Comparison of ENCODE assay signal across 8 cellular contexts in genomic region chr6:75208564-75209431, GRCh38. TPM values are rescaled to one million over a fixed set of nuclear protein-coding genes. Genes with fewer than 3 reads are reported as not detected.
DNase-seq lines count a peak whose midpoint lies in the region; ATAC-seq and TF ChIP-seq lines count a peak whose summit lies in the region.

No MANE protein-coding gene starts in this region.

- POLR2A ChIA-PET in HEK293T (lab: Yijun Ruan, JAX) = no interaction called here

- H3K9me2 ChIP-seq in MM.1S (replicated peaks; ENCODE audit: insufficient read depth, low read length) = no peaks in the 10 kb centered on the region

- no peaks in the 10 kb centered on the region for H3K36me3 ChIP-seq in MM.1S (replicated peaks; ENCODE audit: insufficient read depth, low read length)
- no peaks in the 10 kb centered on the region for H3K36me3 ChIP-seq in aorta (ENCODE audit: control insufficient read depth in 1 of 2, insufficient read depth in 2 of 2, low read length in 1 of 2)

- peak overlapping the region; percentile 86 for H2AFZ ChIP-seq in MM.1S (ENCODE audit: low read length)

- peaks cover 29% of the 10 kb centered on the region for H3K27me3 ChIP-seq in MM.1S (replicated peaks; ENCODE audit: insufficient read depth, low read length)
- H3K27me3 ChIP-seq in aorta (ENCODE audit: control insufficient read depth in 1 of 2, insufficient read depth in 2 of 2, low read length in 1 of 2) = no peaks in the 10 kb centered on the region

- H3K4me3 ChIP-seq in MM.1S (ENCODE audit: low read length) = peak overlapping the region; percentile 60
- no peak overlapping the region for H3K4me3 ChIP-seq in aorta (ENCODE audit: low read length in 2 of 2)

- peaks cover 4% of the 10 kb centered on the region; the same call in 1 of the 2 replicates for H3K4me1 ChIP-seq in MM.1S (ENCODE audit: low read length)
- no peaks in the 10 kb centered on the region for H3K4me1 ChIP-seq in aorta (ENCODE audit: control insufficient read depth in 1 of 2, insufficient read depth in 2 of 2, low read length in 2 of 2)

- peak; percentile 87 for ATAC-seq in SK-N-SH treated with all-trans-retinoic acid at 6 μM for 48 hours
- peak; percentile 83 to 85 for ATAC-seq in activated naive CD4-positive, alpha-beta T cell treated with anti-CD3 and anti-CD28 coated beads, Interleukin-2, amount 50 U/mL, for 72 hours
- ATAC-seq in aorta (ENCODE audit: low FRiP score) = peak; percentile 81

- peak overlapping the region; percentile 16; the same call in 1 of the 2 replicates for H3K9ac ChIP-seq in MM.1S (ENCODE audit: low read length)

- peak overlapping the region; percentile 94 for H3K4me2 ChIP-seq in MM.1S (ENCODE audit: low read depth, low read length)

- no peaks in the 10 kb centered on the region for H3K79me2 ChIP-seq in MM.1S (ENCODE audit: low read length)

- H3K27ac Mint-ChIP-seq in activated naive CD4-positive, alpha-beta T cell treated with anti-CD3 and anti-CD28 coated beads, Interleukin-2, amount 50 U/mL, for 72 hours = no peak overlapping the region

- peaks cover 0 to 15% of the 10 kb centered on the region in 2 donors for H3K36me3 Mint-ChIP-seq in activated naive CD4-positive, alpha-beta T cell treated with anti-CD3 and anti-CD28 coated beads, Interleukin-2, amount 50 U/mL, for 72 hours

- H3K9me3 ChIP-seq in MM.1S (replicated peaks; ENCODE audit: insufficient read depth, low read length) = no peaks in the 10 kb centered on the region
- H3K9me3 ChIP-seq in aorta (ENCODE audit: control insufficient read depth, low read length) = no peaks in the 10 kb centered on the region

- H3K9me3 Mint-ChIP-seq in activated naive CD4-positive, alpha-beta T cell treated with anti-CD3 and anti-CD28 coated beads, Interleukin-2, amount 50 U/mL, for 72 hours = no peaks in the 10 kb centered on the region

- intact Hi-C loops in cardiac septum (cut with DNase I) (loop anchor here (5.0 to 10.0 kb wide), 9 partner anchors 384 to 1351 kb away; no protein-coding TSS in a partner anchor), aorta (cut with DNase I) (loop anchor here (2.0 to 10.0 kb wide), 10 partner anchors 271 to 1471 kb away; no protein-coding TSS in a partner anchor)

- H4K20me1 ChIP-seq in MM.1S (ENCODE audit: insufficient read depth, low read length) = no peaks in the 10 kb centered on the region

- 1% methylated on average over 26 of the region's 26 CpGs for WGBS in aorta, 2 donors

- no peak overlapping the region for H3K27ac ChIP-seq in MM.1S (ENCODE audit: low read length)
- no peak overlapping the region for H3K27ac ChIP-seq in aorta (ENCODE audit: low read depth in 1 of 2, low read length in 2 of 2)

- H3F3A ChIP-seq in MM.1S (ENCODE audit: insufficient read depth, low read length) = no peaks in the 10 kb centered on the region

- peak; percentile 70 for DNase-seq in GM10266 (ENCODE audit: extremely low spot score)
- DNase-seq in HEK293T (ENCODE audit: extremely low spot score) = peak; percentile 74
- DNase-seq in MM.1S = peak; percentile 81
- peak in 1 of 2 donors; percentile 86 for DNase-seq in activated naive CD4-positive, alpha-beta T cell treated with anti-CD3 and anti-CD28 coated beads, Interleukin-2, amount 50 U/mL, for 72 hours (ENCODE audit: low spot score in 2 of 2)
- DNase-seq in cardiac septum (ENCODE audit: low spot score) = peak; percentile 91
- peak; percentile 76 for DNase-seq in putamen (ENCODE audit: low spot score)
- DNase-seq in aorta = peak; percentile 89 to 96

- peak; percentile 94 for TF ChIP-seq CTCF in GM10266 (IDR thresholded peaks at IDR 0.05; ENCODE audit: control insufficient read depth, insufficient read depth, low read depth, missing control alignments)
- TF ChIP-seq CTCF in MM.1S (IDR thresholded peaks at IDR 0.05; ENCODE audit: low read length) = peak; percentile 88

- CTCF ChIA-PET in HEK293T (lab: Yijun Ruan, JAX) = interaction anchor here (0.5 to 2.2 kb wide), 29 partner anchors 8 to 1597 kb away, joined by 3 to 9 read pairs (median 3); no protein-coding TSS in a partner anchor

TF ChIP-seq in HEK293T, 16 proteins besides CTCF, POLR2A, EP300 and RAD21:
- peak; percentile 27; the same call in 1 of the 2 replicates for TF ChIP-seq CTBP1 (IDR thresholded peaks at IDR 0.05; ENCODE audit: borderline replicate concordance)
- no peak for TF ChIP-seq SUZ12 (IDR thresholded peaks at IDR 0.05)

TF ChIP-seq in SK-N-SH treated with all-trans-retinoic acid at 6 μM for 48 hours, 23 proteins besides CTCF, POLR2A, EP300 and RAD21:
- TF ChIP-seq POU6F1 (CRISPR knock-in tag; IDR thresholded peaks at IDR 0.05; ENCODE audit: borderline replicate concordance, low read depth) = no peak
- TF ChIP-seq TCF4 (CRISPR knock-in tag; IDR thresholded peaks at IDR 0.05; ENCODE audit: borderline replicate concordance) = no peak
- TF ChIP-seq CSDC2 (CRISPR knock-in tag; IDR thresholded peaks at IDR 0.05) = no peak
- no peak for TF ChIP-seq ARNTL (CRISPR knock-in tag; IDR thresholded peaks at IDR 0.05; ENCODE audit: borderline replicate concordance, low read depth)
- TF ChIP-seq OSR1 (CRISPR knock-in tag; IDR thresholded peaks at IDR 0.05) = no peak
- TF ChIP-seq GLIS3 (CRISPR knock-in tag; IDR thresholded peaks at IDR 0.05) = no peak
- TF ChIP-seq PPARA (CRISPR knock-in tag; IDR thresholded peaks at IDR 0.05; ENCODE audit: borderline replicate concordance) = no peak
- TF ChIP-seq, protein P1, sequence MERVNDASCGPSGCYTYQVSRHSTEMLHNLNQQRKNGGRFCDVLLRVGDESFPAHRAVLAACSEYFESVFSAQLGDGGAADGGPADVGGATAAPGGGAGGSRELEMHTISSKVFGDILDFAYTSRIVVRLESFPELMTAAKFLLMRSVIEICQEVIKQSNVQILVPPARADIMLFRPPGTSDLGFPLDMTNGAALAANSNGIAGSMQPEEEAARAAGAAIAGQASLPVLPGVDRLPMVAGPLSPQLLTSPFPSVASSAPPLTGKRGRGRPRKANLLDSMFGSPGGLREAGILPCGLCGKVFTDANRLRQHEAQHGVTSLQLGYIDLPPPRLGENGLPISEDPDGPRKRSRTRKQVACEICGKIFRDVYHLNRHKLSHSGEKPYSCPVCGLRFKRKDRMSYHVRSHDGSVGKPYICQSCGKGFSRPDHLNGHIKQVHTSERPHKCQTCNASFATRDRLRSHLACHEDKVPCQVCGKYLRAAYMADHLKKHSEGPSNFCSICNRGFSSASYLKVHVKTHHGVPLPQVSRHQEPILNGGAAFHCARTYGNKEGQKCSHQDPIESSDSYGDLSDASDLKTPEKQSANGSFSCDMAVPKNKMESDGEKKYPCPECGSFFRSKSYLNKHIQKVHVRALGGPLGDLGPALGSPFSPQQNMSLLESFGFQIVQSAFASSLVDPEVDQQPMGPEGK (CRISPR knock-in tag; IDR thresholded peaks at IDR 0.05; ENCODE audit: borderline replicate concordance) = no peak
- TF ChIP-seq RARB (CRISPR knock-in tag; IDR thresholded peaks at IDR 0.05) = no peak
- TF ChIP-seq ZNF8 (CRISPR knock-in tag; IDR thresholded peaks at IDR 0.05) = no peak
- no peak for TF ChIP-seq ISL1 (CRISPR knock-in tag; IDR thresholded peaks at IDR 0.05)
- no peak for TF ChIP-seq ZFP30 (CRISPR knock-in tag; IDR thresholded peaks at IDR 0.05)
- TF ChIP-seq CSRNP3 (CRISPR knock-in tag; IDR thresholded peaks at IDR 0.05) = no peak
- no peak for TF ChIP-seq ZNF565 (CRISPR knock-in tag; conservative IDR thresholded peaks at IDR 0.05; ENCODE audit: low read depth)
- TF ChIP-seq ESRRG (CRISPR knock-in tag; IDR thresholded peaks at IDR 0.05) = no peak
- TF ChIP-seq BACH2 (CRISPR knock-in tag; IDR thresholded peaks at IDR 0.05; ENCODE audit: borderline replicate concordance) = no peak
TF ChIP-seq in SK-N-SH treated with all-trans-retinoic acid at 6 μM for 48 hours: peak in this region for 0.

RNA-seq across cellular contexts. Expression of gene COL12A1, which starts 2.9 kb away (rescaled TPM):
- total RNA-seq in activated naive CD4-positive, alpha-beta T cell treated with anti-CD3 and anti-CD28 coated beads, Interleukin-2, amount 50 U/mL, for 72 hours = under 1 TPM in 1 of 2 donors, not detected in 1; 0.06 TPM
- 40.3 TPM for total RNA-seq in cardiac septum
- total RNA-seq in aorta = 100 to 1,000 TPM; 150 to 214 TPM
- 10 to 100 TPM; 11.8 to 43.5 TPM for polyA plus RNA-seq in aorta

RNA-seq across cellular contexts. Expression of gene COX7A2, which starts 34.8 kb away (rescaled TPM):
- 100 to 1,000 TPM; 362 to 486 TPM for total RNA-seq in activated naive CD4-positive, alpha-beta T cell treated with anti-CD3 and anti-CD28 coated beads, Interleukin-2, amount 50 U/mL, for 72 hours
- total RNA-seq in cardiac septum (890 TPM), aorta (100 to 1,000 TPM; 199 to 312 TPM)
- 1,000 to 10,000 TPM in 1 of 2 donors, 100 to 1,000 TPM in 1; 299 to 1,052 TPM for polyA plus RNA-seq in aorta

Comparison
In these comparisons a context has a peak if more than half of its experiments do, and no peak if none do; other contexts are left out.
1. RNA of gene COL12A1, which starts 2.9 kb away (total RNA-seq): 150 to 214 TPM in aorta and 40.3 TPM in cardiac septum (single experiment); 0.06 TPM in activated naive CD4-positive, alpha-beta T cell treated with anti-CD3 and anti-CD28 coated beads, Interleukin-2, amount 50 U/mL, for 72 hours; every median in the first group is over 10 times any median in the second.
2. Peak in every context shown above with its lines, with median percentiles within 50 percentile points of each other: ATAC-seq.